ENCODE assay signal across 10 cellular contexts in the genomic region with DNA sequence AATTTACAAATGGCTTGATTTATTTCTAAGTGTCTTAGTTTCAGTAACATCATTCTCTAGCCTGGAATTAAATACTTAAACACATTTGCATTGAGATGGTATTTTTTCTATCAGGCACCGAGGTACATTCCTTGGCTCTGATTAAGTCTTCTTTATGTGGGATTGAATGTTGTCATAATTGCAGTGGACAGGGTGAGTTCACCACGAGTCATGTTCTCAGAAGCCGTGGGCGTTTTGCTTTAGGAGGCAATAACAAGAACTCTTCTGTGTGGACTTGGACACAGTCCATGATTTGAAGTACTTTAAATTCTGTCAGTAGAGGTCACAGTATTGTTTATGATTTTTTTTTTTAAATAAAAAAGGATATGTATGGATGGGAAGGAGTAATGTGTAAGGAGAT. TPM values are rescaled to one million over a fixed set of nuclear protein-coding genes. Genes with fewer than 3 reads are reported as not detected.
A peak's percentile ranks its signal among the peaks of the same experiment; 100 is the strongest.
DNase-seq lines count a peak whose midpoint lies in the region; ATAC-seq and TF ChIP-seq lines count a peak whose summit lies in the region.
"Had no signal": no experiment of that assay in that cellular context is flagged by ENCODE, and none has a peak within 500 bp of the region (broad histone marks: within the 10 kb centered on the region; RNA-seq: fewer than 3 reads in every experiment).

No MANE protein-coding gene starts in this region.

- ATAC-seq in left lung (peak; percentile 42), GM21526 (IDR thresholded peaks at IDR 0.05; ENCODE audit: low FRiP score, unreplicated experiment) (no peak), GM23338 (no peak)

- TF ChIP-seq CTCF in HFF-Myc (IDR thresholded peaks at IDR 0.05; ENCODE audit: low read depth, low read length, missing control alignments), result no peak
- no peak for TF ChIP-seq CTCF in left lung (IDR thresholded peaks at IDR 0.05)
- no peak for TF ChIP-seq CTCF in GM23338 (conservative IDR thresholded peaks at IDR 0.05; ENCODE audit: low read depth in 2 of 2)

- H3K36me3 ChIP-seq in ACC112 (ENCODE audit: insufficient read depth, low read length) (no peaks in the 10 kb centered on the region), left lung (no peaks in the 10 kb centered on the region), GM23338 (ENCODE audit: insufficient read depth) (no peaks in the 10 kb centered on the region)

- H3K4me3 ChIP-seq in ACC112 (ENCODE audit: low read depth, low read length) (no peak overlapping the region), HFF-Myc (replicated peaks; ENCODE audit: low read depth, low read length) (no peak overlapping the region), left lung (no peak overlapping the region), GM23338 (no peak overlapping the region)

- DNase-seq in HFF-Myc (ENCODE audit: extremely low read depth, low read depth), result peak; percentile 15
- peak; percentile 91 for DNase-seq in amniotic epithelial cell (ENCODE audit: low read depth)
- DNase-seq in left lung, result peak in 1 of 2 donors; percentile 33
- no peak for DNase-seq in NCI-H82 treated with DMSO at 0.1 percent for 48 hours (lab: John Stamatoyannopoulos, UW; ENCODE audit: unreplicated experiment)
- DNase-seq in SK-N-DZ (ENCODE audit: low spot score), result no peak
- DNase-seq in GM23338 (ENCODE audit: low spot score), result no peak
- DNase-seq: NCI-H1048 had no signal

- H3K9me3 Mint-ChIP-seq in GM23338, result no peaks in the 10 kb centered on the region
- H3K9me3 Mint-ChIP-seq: dendritic cell treated with granulocyte-macrophage colony-stimulating factor and Interleukin-4, amounts not matched to agents 40 ng/mL and 50 ng/mL, for 4 days had no signal

- H3K27ac Mint-ChIP-seq in GM23338, result no peak overlapping the region
- H3K27ac Mint-ChIP-seq: dendritic cell treated with granulocyte-macrophage colony-stimulating factor and Interleukin-4, amounts not matched to agents 40 ng/mL and 50 ng/mL, for 4 days had no signal

- peaks cover 25% of the 10 kb centered on the region for H3K4me1 ChIP-seq in ACC112 (ENCODE audit: control insufficient read depth, insufficient read depth, low read length, unreplicated experiment)
- no peaks in the 10 kb centered on the region for H3K4me1 ChIP-seq in left lung
- no peaks in the 10 kb centered on the region for H3K4me1 ChIP-seq in GM23338 (ENCODE audit: insufficient read depth)

- intact Hi-C loops in left lung (cut with DNase I), result no loop called here

- no peaks in the 10 kb centered on the region for H3K9me2 ChIP-seq in GM23338 (ENCODE audit: insufficient read depth)

- no peak overlapping the region for H3K4me2 ChIP-seq in GM23338

- no peak overlapping the region for H3K4me3 Mint-ChIP-seq in GM23338
- H3K4me3 Mint-ChIP-seq: dendritic cell treated with granulocyte-macrophage colony-stimulating factor and Interleukin-4, amounts not matched to agents 40 ng/mL and 50 ng/mL, for 4 days had no signal

- H3K27me3 ChIP-seq in ACC112 (ENCODE audit: insufficient read depth, low read length) (no peaks in the 10 kb centered on the region), left lung (no peaks in the 10 kb centered on the region), GM23338 (ENCODE audit: insufficient read depth) (no peaks in the 10 kb centered on the region)

- H2AFZ ChIP-seq in ACC112 (ENCODE audit: low read length, unreplicated experiment) (no peak overlapping the region), GM23338 (no peak overlapping the region)

- no peaks in the 10 kb centered on the region for H4K20me1 ChIP-seq in GM23338 (replicated peaks; ENCODE audit: insufficient read depth)

- H3F3A ChIP-seq in GM23338 (replicated peaks; ENCODE audit: low read depth), result no peaks in the 10 kb centered on the region

- no peaks in the 10 kb centered on the region for H3K4me1 Mint-ChIP-seq in GM23338

- H3K27me3 Mint-ChIP-seq in GM23338 (ENCODE audit: insufficient read depth, low read depth, poor library complexity), result no peaks in the 10 kb centered on the region
- H3K27me3 Mint-ChIP-seq: dendritic cell treated with granulocyte-macrophage colony-stimulating factor and Interleukin-4, amounts not matched to agents 40 ng/mL and 50 ng/mL, for 4 days had no signal

- H3K36me3 Mint-ChIP-seq in GM23338 (ENCODE audit: low read depth), result no peaks in the 10 kb centered on the region

- peak overlapping the region; percentile 71 for H3K27ac ChIP-seq in ACC112 (ENCODE audit: low read depth, low read length)
- no peak overlapping the region for H3K27ac ChIP-seq in left lung
- no peak overlapping the region for H3K27ac ChIP-seq in GM23338 (ENCODE audit: low read depth)

- no peaks in the 10 kb centered on the region for H3K9me3 ChIP-seq in left lung

- H3K79me2 ChIP-seq in ACC112 (ENCODE audit: control insufficient read depth, insufficient read depth, low read length, unreplicated experiment) (no peaks in the 10 kb centered on the region), GM23338 (replicated peaks; ENCODE audit: insufficient read depth) (no peaks in the 10 kb centered on the region)

TF ChIP-seq in GM23338, 12 proteins besides CTCF, POLR2A, EP300 and RAD21 (continues in another document):
- TF ChIP-seq, protein P1, sequence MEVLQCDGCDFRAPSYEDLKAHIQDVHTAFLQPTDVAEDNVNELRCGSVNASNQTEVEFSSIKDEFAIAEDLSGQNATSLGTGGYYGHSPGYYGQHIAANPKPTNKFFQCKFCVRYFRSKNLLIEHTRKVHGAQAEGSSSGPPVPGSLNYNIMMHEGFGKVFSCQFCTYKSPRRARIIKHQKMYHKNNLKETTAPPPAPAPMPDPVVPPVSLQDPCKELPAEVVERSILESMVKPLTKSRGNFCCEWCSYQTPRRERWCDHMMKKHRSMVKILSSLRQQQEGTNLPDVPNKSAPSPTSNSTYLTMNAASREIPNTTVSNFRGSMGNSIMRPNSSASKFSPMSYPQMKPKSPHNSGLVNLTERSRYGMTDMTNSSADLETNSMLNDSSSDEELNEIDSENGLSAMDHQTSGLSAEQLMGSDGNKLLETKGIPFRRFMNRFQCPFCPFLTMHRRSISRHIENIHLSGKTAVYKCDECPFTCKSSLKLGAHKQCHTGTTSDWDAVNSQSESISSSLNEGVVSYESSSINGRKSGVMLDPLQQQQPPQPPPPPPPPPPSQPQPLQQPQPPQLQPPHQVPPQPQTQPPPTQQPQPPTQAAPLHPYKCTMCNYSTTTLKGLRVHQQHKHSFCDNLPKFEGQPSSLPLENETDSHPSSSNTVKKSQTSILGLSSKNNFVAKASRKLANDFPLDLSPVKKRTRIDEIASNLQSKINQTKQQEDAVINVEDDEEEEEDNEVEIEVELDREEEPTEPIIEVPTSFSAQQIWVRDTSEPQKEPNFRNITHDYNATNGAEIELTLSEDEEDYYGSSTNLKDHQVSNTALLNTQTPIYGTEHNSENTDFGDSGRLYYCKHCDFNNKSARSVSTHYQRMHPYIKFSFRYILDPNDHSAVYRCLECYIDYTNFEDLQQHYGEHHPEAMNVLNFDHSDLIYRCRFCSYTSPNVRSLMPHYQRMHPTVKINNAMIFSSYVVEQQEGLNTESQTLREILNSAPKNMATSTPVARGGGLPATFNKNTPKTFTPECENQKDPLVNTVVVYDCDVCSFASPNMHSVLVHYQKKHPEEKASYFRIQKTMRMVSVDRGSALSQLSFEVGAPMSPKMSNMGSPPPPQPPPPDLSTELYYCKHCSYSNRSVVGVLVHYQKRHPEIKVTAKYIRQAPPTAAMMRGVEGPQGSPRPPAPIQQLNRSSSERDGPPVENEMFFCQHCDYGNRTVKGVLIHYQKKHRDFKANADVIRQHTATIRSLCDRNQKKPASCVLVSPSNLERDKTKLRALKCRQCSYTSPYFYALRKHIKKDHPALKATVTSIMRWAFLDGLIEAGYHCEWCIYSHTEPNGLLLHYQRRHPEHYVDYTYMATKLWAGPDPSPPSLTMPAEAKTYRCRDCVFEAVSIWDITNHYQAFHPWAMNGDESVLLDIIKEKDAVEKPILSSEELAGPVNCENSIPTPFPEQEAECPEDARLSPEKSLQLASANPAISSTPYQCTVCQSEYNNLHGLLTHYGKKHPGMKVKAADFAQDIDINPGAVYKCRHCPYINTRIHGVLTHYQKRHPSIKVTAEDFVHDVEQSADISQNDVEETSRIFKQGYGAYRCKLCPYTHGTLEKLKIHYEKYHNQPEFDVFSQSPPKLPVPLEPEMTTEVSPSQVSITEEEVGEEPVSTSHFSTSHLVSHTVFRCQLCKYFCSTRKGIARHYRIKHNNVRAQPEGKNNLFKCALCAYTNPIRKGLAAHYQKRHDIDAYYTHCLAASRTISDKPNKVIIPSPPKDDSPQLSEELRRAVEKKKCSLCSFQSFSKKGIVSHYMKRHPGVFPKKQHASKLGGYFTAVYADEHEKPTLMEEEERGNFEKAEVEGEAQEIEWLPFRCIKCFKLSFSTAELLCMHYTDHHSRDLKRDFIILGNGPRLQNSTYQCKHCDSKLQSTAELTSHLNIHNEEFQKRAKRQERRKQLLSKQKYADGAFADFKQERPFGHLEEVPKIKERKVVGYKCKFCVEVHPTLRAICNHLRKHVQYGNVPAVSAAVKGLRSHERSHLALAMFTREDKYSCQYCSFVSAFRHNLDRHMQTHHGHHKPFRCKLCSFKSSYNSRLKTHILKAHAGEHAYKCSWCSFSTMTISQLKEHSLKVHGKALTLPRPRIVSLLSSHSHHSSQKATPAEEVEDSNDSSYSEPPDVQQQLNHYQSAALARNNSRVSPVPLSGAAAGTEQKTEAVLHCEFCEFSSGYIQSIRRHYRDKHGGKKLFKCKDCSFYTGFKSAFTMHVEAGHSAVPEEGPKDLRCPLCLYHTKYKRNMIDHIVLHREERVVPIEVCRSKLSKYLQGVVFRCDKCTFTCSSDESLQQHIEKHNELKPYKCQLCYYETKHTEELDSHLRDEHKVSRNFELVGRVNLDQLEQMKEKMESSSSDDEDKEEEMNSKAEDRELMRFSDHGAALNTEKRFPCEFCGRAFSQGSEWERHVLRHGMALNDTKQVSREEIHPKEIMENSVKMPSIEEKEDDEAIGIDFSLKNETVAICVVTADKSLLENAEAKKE (CRISPR knock-in tag; IDR thresholded peaks at IDR 0.05), result no peak
- no peak for TF ChIP-seq ZNF331 (CRISPR knock-in tag; IDR thresholded peaks at IDR 0.05; ENCODE audit: low read depth)
- no peak for TF ChIP-seq ETS1 (IDR thresholded peaks at IDR 0.05)
- no peak for TF ChIP-seq CREB1 (CRISPR knock-in tag; IDR thresholded peaks at IDR 0.05; ENCODE audit: low read depth)
- no peak for TF ChIP-seq NANOG (IDR thresholded peaks at IDR 0.05; ENCODE audit: borderline replicate concordance)

RNA-seq across cellular contexts. Expression of gene EFHC2, which starts 57.1 kb away (rescaled TPM):
- total RNA-seq in left lung, result 1 to 10 TPM in 1 of 2 donors, under 1 TPM in 1; 0.85 to 1.6 TPM
- polyA plus RNA-seq in SK-N-DZ (2014; cell fraction: cytosol; rRNA removed), result 0.32 and 0.68 TPM in 2 replicates
- 0.79 and 0.98 TPM in 2 replicates for polyA plus RNA-seq in SK-N-DZ (2014; cell fraction: nucleus; rRNA removed)
- total RNA-seq in GM23338 (2014; rRNA removed; shearing (Covaris generic)), result 2.6 and 3.1 TPM in 2 replicates
- polyA plus RNA-seq in GM23338 (2016; fragmentation: Nextera tagmentation; extraction: Ambion mirVana), result 2.7 and 3.2 TPM in 2 replicates

Comparison
In these comparisons a context has a peak if more than half of its experiments do, and no peak if none do; other contexts are left out.
1. DNase-seq: peak in HFF-Myc (single experiment) and amniotic epithelial cell (single experiment); none in NCI-H82 treated with DMSO at 0.1 percent for 48 hours (single experiment), SK-N-DZ (single experiment) and GM23338 (single experiment).